1 cellular context compared by ENCODE assay signal in the genomic region with DNA sequence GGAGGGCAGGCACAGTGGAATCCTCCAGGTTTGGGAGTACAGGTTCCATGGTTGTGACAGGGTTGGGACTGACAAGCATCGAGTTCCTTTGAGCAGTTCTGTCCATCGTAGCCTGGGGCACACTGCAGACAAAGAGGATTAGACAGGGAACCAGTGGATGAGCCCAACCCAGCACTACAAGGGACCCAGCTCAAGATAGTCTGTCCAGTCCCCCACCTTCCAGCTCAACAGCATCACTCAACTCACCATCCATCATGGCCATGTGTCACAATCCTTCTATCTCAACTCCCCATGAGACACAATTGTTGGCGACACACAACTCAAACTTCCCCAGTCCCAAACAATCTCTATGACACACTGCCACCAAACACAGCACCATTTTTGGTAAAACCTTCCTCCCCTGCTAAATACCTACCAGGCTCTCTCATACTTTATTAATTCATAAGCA.
TF ChIP-seq lines count a peak whose summit lies in the region.

No MANE protein-coding gene starts in this region.

TF ChIP-seq in IMR-90, 13 proteins besides CTCF, POLR2A, EP300 and RAD21:
- TF ChIP-seq FOS (IDR thresholded peaks at IDR 0.05; ENCODE audit: low read depth, low read length) (no peak), CHD1 (IDR thresholded peaks at IDR 0.05; ENCODE audit: low read depth, low read length) (no peak), MXI1 (IDR thresholded peaks at IDR 0.05; ENCODE audit: borderline replicate concordance, low read depth, low read length) (no peak), RCOR1 (IDR thresholded peaks at IDR 0.05; ENCODE audit: insufficient replicate concordance, low read length) (no peak), RFX5 (IDR thresholded peaks at IDR 0.05; ENCODE audit: low read depth, low read length) (no peak), NFE2L2 (IDR thresholded peaks at IDR 0.05; ENCODE audit: low read depth, low read length) (no peak), MAZ (IDR thresholded peaks at IDR 0.05; ENCODE audit: borderline replicate concordance, low read depth, low read length) (no peak), BHLHE40 (IDR thresholded peaks at IDR 0.05; ENCODE audit: low read depth, low read length) (no peak), MAFK (IDR thresholded peaks at IDR 0.05; ENCODE audit: low read depth, low read length) (no peak), SMC3 (IDR thresholded peaks at IDR 0.05; ENCODE audit: low read depth, low read length) (no peak)
- TF ChIP-seq, protein P1, sequence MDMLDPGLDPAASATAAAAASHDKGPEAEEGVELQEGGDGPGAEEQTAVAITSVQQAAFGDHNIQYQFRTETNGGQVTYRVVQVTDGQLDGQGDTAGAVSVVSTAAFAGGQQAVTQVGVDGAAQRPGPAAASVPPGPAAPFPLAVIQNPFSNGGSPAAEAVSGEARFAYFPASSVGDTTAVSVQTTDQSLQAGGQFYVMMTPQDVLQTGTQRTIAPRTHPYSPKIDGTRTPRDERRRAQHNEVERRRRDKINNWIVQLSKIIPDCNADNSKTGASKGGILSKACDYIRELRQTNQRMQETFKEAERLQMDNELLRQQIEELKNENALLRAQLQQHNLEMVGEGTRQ (IDR thresholded peaks at IDR 0.05; ENCODE audit: low read depth, low read length), result no peak
